Comparison of ENCODE assay signal across 13 cellular contexts in genomic region chr9:120412425-120412951, GRCh38.
DNase-seq lines count a peak whose midpoint lies in the region; ATAC-seq and FAIRE-seq lines count a peak whose summit lies in the region.
"Had no signal": no experiment of that assay in that cellular context is flagged by ENCODE, and none has a peak within 500 bp of the region (broad histone marks: within the 10 kb centered on the region; RNA-seq: fewer than 3 reads in every experiment).

No MANE protein-coding gene starts in this region.

- no peaks in the 10 kb centered on the region for H3K27me3 Mint-ChIP-seq in effector memory CD8-positive, alpha-beta T cell
- no peaks in the 10 kb centered on the region for H3K27me3 Mint-ChIP-seq in activated T-cell treated with anti-CD3 and anti-CD28 coated beads, Interleukin-2, amount 50 U/mL, for 4 hours (ENCODE audit: low read depth)
- H3K27me3 Mint-ChIP-seq: memory B cell had no signal

- H3K27ac Mint-ChIP-seq in effector memory CD8-positive, alpha-beta T cell, result peak overlapping the region in 1 of 2 donors; percentile 3

- peak; percentile 18 for DNase-seq in DMS53 (lab: John Stamatoyannopoulos, UW)
- DNase-seq in DMS53 treated with DMSO at 0.1 percent for 48 hours (lab: John Stamatoyannopoulos, UW; ENCODE audit: unreplicated experiment), result no peak
- peak; percentile 79 for DNase-seq in astrocyte of the hippocampus (ENCODE audit: low read depth, low spot score)
- no peak for DNase-seq in right cardiac atrium
- peak; percentile 69 for DNase-seq in skeletal muscle cell (ENCODE audit: low read depth)
- no peak for DNase-seq in effector memory CD8-positive, alpha-beta T cell
- DNase-seq in small intestine, result no peak
- DNase-seq in activated T-cell treated with anti-CD3 and anti-CD28 coated beads, Interleukin-2, amount 50 U/mL, for 4 hours, result no peak
- DNase-seq: 8988T, colonic mucosa, SJCRH30, tibial artery had no signal

- no peak for FAIRE-seq in small intestine (lab: Jason Lieb, UNC)

- no peaks in the 10 kb centered on the region for H3K9me3 Mint-ChIP-seq in effector memory CD8-positive, alpha-beta T cell
- H3K9me3 Mint-ChIP-seq in activated T-cell treated with anti-CD3 and anti-CD28 coated beads, Interleukin-2, amount 50 U/mL, for 4 hours, result no peaks in the 10 kb centered on the region
- H3K9me3 Mint-ChIP-seq: memory B cell had no signal

- H3K27me3 ChIP-seq in right cardiac atrium (ENCODE audit: control insufficient read depth, insufficient read depth) (no peaks in the 10 kb centered on the region), small intestine (ENCODE audit: control insufficient read depth in 2 of 2, insufficient read depth in 2 of 2, low read length in 2 of 2) (no peaks in the 10 kb centered on the region)
- H3K27me3 ChIP-seq: colonic mucosa, SJCRH30, tibial artery had no signal

- H3K4me3 Mint-ChIP-seq in effector memory CD8-positive, alpha-beta T cell, result no peak overlapping the region
- H3K4me3 Mint-ChIP-seq in activated T-cell treated with anti-CD3 and anti-CD28 coated beads, Interleukin-2, amount 50 U/mL, for 4 hours, result no peak overlapping the region
- H3K4me3 Mint-ChIP-seq: memory B cell had no signal

- H3K27ac ChIP-seq in right cardiac atrium (ENCODE audit: low read length) (peak overlapping the region; percentile 8), small intestine (ENCODE audit: low read depth in 1 of 2, low read length in 1 of 2) (no peak overlapping the region)
- H3K27ac ChIP-seq: colonic mucosa, SJCRH30, tibial artery had no signal

- WGBS in right cardiac atrium, result 74% methylated on average over 4 of the region's 4 CpGs
- WGBS in small intestine, 3 donors, result 81 to 91% (median 86%) methylated on average over 4 of the region's 4 CpGs

- peaks cover 6 to 7% of the 10 kb centered on the region in 2 donors for H3K36me3 ChIP-seq in small intestine (ENCODE audit: control insufficient read depth in 2 of 2, insufficient read depth in 2 of 2, low read length in 2 of 2)

- peaks cover 3 to 6% of the 10 kb centered on the region in 2 donors for H3K4me1 Mint-ChIP-seq in effector memory CD8-positive, alpha-beta T cell (ENCODE audit: low read depth in 2 of 2)
- H3K4me1 Mint-ChIP-seq in activated T-cell treated with anti-CD3 and anti-CD28 coated beads, Interleukin-2, amount 50 U/mL, for 4 hours (ENCODE audit: low read depth), result no peaks in the 10 kb centered on the region
- H3K4me1 Mint-ChIP-seq: memory B cell had no signal

- peak; percentile 44 to 78 for ATAC-seq in right cardiac atrium
- ATAC-seq in effector memory CD8-positive, alpha-beta T cell (replicated peaks), result no peak
- ATAC-seq in activated T-cell treated with anti-CD3 and anti-CD28 coated beads, Interleukin-2, amount 50 U/mL, for 4 hours, result no peak

- H3K36me3 Mint-ChIP-seq in effector memory CD8-positive, alpha-beta T cell (ENCODE audit: insufficient read depth), result peaks cover 27% of the 10 kb centered on the region
- peaks cover 54% of the 10 kb centered on the region for H3K36me3 Mint-ChIP-seq in activated T-cell treated with anti-CD3 and anti-CD28 coated beads, Interleukin-2, amount 50 U/mL, for 4 hours (ENCODE audit: insufficient read depth)

- H3K9me3 ChIP-seq in right cardiac atrium (ENCODE audit: control insufficient read depth, low read length), result no peaks in the 10 kb centered on the region
- no peaks in the 10 kb centered on the region for H3K9me3 ChIP-seq in small intestine (ENCODE audit: control insufficient read depth, low read depth)
- H3K9me3 ChIP-seq: colonic mucosa, SJCRH30, tibial artery had no signal

- peaks cover 9% of the 10 kb centered on the region for H3K4me1 ChIP-seq in right cardiac atrium (ENCODE audit: control insufficient read depth, insufficient read depth, low read length)
- H3K4me1 ChIP-seq in small intestine (ENCODE audit: control insufficient read depth in 2 of 2, insufficient read depth in 1 of 2, low read depth in 1 of 2, low read length in 1 of 2), result no peaks in the 10 kb centered on the region
- H3K4me1 ChIP-seq: colonic mucosa, SJCRH30 had no signal

- H3K4me3 ChIP-seq in right cardiac atrium (ENCODE audit: low read length) (no peak overlapping the region), skeletal muscle cell (ENCODE audit: low read depth, low read length) (no peak overlapping the region), small intestine (ENCODE audit: low read depth in 1 of 2, low read length in 2 of 2) (no peak overlapping the region)
- H3K4me3 ChIP-seq: colonic mucosa, SJCRH30, tibial artery had no signal

- intact Hi-C loops in right cardiac atrium (cut with DNase I), result no loop called here

Comparison
In these comparisons a context has a peak if more than half of its experiments do, and no peak if none do; other contexts are left out.
1. DNase-seq: peak in DMS53 (single experiment), astrocyte of the hippocampus (single experiment) and skeletal muscle cell (single experiment); none in DMS53 treated with DMSO at 0.1 percent for 48 hours (single experiment), right cardiac atrium (0 of 3), effector memory CD8-positive, alpha-beta T cell (0 of 3), small intestine (single experiment) and activated T-cell treated with anti-CD3 and anti-CD28 coated beads, Interleukin-2, amount 50 U/mL, for 4 hours (single experiment).
2. ATAC-seq: peak in right cardiac atrium (2 of 2); none in effector memory CD8-positive, alpha-beta T cell (single experiment) and activated T-cell treated with anti-CD3 and anti-CD28 coated beads, Interleukin-2, amount 50 U/mL, for 4 hours (0 of 2).